ENCODE assay signal across 8 cellular contexts in genomic region chr17:67994827-67995567, GRCh38. TPM values are rescaled to one million over a fixed set of nuclear protein-coding genes. Genes with fewer than 3 reads are reported as not detected.
DNase-seq lines count a peak whose midpoint lies in the region; ATAC-seq and TF ChIP-seq lines count a peak whose summit lies in the region.

No MANE protein-coding gene starts in this region.

- no peak overlapping the region for H3K23ac ChIP-seq in mesenchymal stem cell (ENCODE audit: low read length in 2 of 2)

- H3K27ac ChIP-seq in PC-3 (ENCODE audit: low read length) (peak overlapping the region; percentile 66), dorsolateral prefrontal cortex (peak overlapping the region in 42 of 59 donors; percentile 6 to 97 (median 94)), mesenchymal stem cell (ENCODE audit: low read length, poor library complexity, severe bottlenecking) (peak overlapping the region; percentile 18), upper lobe of left lung (peak overlapping the region in 2 of 4 donors; percentile 30 to 45)

- no peaks in the 10 kb centered on the region for H3K36me3 ChIP-seq in PC-3 (ENCODE audit: low read depth, low read length)
- H3K36me3 ChIP-seq in mesenchymal stem cell (ENCODE audit: control insufficient read depth in 1 of 2, insufficient read depth in 2 of 2, low read depth in 1 of 2, low read length in 2 of 2) = peaks cover 0 to 3% of the 10 kb centered on the region in 2 experiments
- H3K36me3 ChIP-seq in upper lobe of left lung = no peaks in the 10 kb centered on the region

- H2AK5ac ChIP-seq in mesenchymal stem cell (ENCODE audit: low read length, severe bottlenecking) = no peak overlapping the region

- no peak overlapping the region for H4K91ac ChIP-seq in mesenchymal stem cell (ENCODE audit: low read length)

- H3K4me3 Mint-ChIP-seq in activated CD4-positive, alpha-beta T cell treated with anti-CD3 and anti-CD28 coated beads, Interleukin-2, amount 10 ng/mL, durations not matched to agents 24 days and 14 days = peak overlapping the region; percentile 82

- no peak for TF ChIP-seq EP300 in upper lobe of left lung (IDR thresholded peaks at IDR 0.05)

- H3K14ac ChIP-seq in mesenchymal stem cell (ENCODE audit: low read length in 2 of 2) = no peak overlapping the region

- no peak overlapping the region for H4K8ac ChIP-seq in mesenchymal stem cell (ENCODE audit: low read length)

- peaks cover 36% of the 10 kb centered on the region for H3K4me1 ChIP-seq in PC-3 (ENCODE audit: insufficient read depth, low read length)
- peaks cover 14% of the 10 kb centered on the region for H3K4me1 ChIP-seq in mesenchymal stem cell (ENCODE audit: control insufficient read depth, insufficient read depth, low read depth, low read length)
- H3K4me1 ChIP-seq in upper lobe of left lung = peaks cover 15 to 31% (median 18%) of the 10 kb centered on the region in 4 donors

- peak overlapping the region; percentile 86 for H3K4me3 ChIP-seq in PC-3 (ENCODE audit: low read length)
- H3K4me3 ChIP-seq in dorsolateral prefrontal cortex = peak overlapping the region; percentile 47 to 91 (median 69)
- H3K4me3 ChIP-seq in mesenchymal stem cell (ENCODE audit: insufficient read depth in 1 of 2, low read depth in 1 of 2, low read length in 2 of 2) = peak overlapping the region in 1 of 2 experiments; percentile 91
- H3K4me3 ChIP-seq in upper lobe of left lung = peak overlapping the region in 3 of 4 donors; percentile 46 to 75 (median 71)

- H3K27me3 Mint-ChIP-seq in activated CD4-positive, alpha-beta T cell treated with anti-CD3 and anti-CD28 coated beads, Interleukin-2, amount 10 ng/mL, durations not matched to agents 24 days and 14 days = peaks cover 28% of the 10 kb centered on the region

- peaks cover 12% of the 10 kb centered on the region for H3K36me3 Mint-ChIP-seq in activated CD4-positive, alpha-beta T cell treated with anti-CD3 and anti-CD28 coated beads, Interleukin-2, amount 10 ng/mL, durations not matched to agents 24 days and 14 days (ENCODE audit: low read depth)

- H3K9ac ChIP-seq in PC-3 (ENCODE audit: low read length) (peak overlapping the region; percentile 58), mesenchymal stem cell (ENCODE audit: low read length) (peak overlapping the region; percentile 88)

- no peaks in the 10 kb centered on the region for H3K9me3 ChIP-seq in PC-3 (ENCODE audit: low read length)
- H3K9me3 ChIP-seq in mesenchymal stem cell (ENCODE audit: control insufficient read depth, low read length) = no peaks in the 10 kb centered on the region
- no peaks in the 10 kb centered on the region for H3K9me3 ChIP-seq in upper lobe of left lung

- 39% methylated on average over 4 of the region's 9 CpGs for WGBS in mesenchymal stem cell
- 24 to 32% methylated on average over 9 of the region's 9 CpGs for WGBS in upper lobe of left lung, 2 donors

- peaks cover 6% of the 10 kb centered on the region for H3F3A ChIP-seq in PC-3 (ENCODE audit: low read length, unreplicated experiment)

- H2BK12ac ChIP-seq in mesenchymal stem cell (ENCODE audit: low read length in 2 of 2) = no peak overlapping the region

- intact Hi-C loops in activated CD4-positive, alpha-beta T cell treated with anti-CD3 and anti-CD28 coated beads, Interleukin-2, amount 10 ng/mL, durations not matched to agents 24 days and 14 days (cut with micrococcal nuclease) = loop anchor here (2.0 to 10.0 kb wide), 4 partner anchors 16 to 1330 kb away; partner anchors contain the start of genes ABCA5, BPTF and KPNA2
- intact Hi-C loops in PC-3 (cut with micrococcal nuclease) (loop anchor here (1.0 to 10.0 kb wide), 3 partner anchors 24 to 1330 kb away; partner anchors contain the start of genes ABCA5 and KPNA2), dorsolateral prefrontal cortex (cut with DNase I) (loop anchor here (2.0 to 5.0 kb wide), 3 partner anchors 40 to 212 kb away; partner anchors contain the start of gene KPNA2 (in 2 of the 2))

- no peak overlapping the region for H3K18ac ChIP-seq in mesenchymal stem cell (ENCODE audit: low read depth in 1 of 2, low read length in 2 of 2)

- H2AFZ ChIP-seq in PC-3 (ENCODE audit: low read length) (peak overlapping the region; percentile 85), mesenchymal stem cell (ENCODE audit: low read depth, low read length) (no peak overlapping the region)

- no peaks in the 10 kb centered on the region for H3K27me3 ChIP-seq in PC-3 (ENCODE audit: low read length)
- no peaks in the 10 kb centered on the region for H3K27me3 ChIP-seq in dorsolateral prefrontal cortex
- H3K27me3 ChIP-seq in mesenchymal stem cell (ENCODE audit: control insufficient read depth in 1 of 2, insufficient read depth in 1 of 2, low read length in 2 of 2) = no peaks in the 10 kb centered on the region
- no peaks in the 10 kb centered on the region for H3K27me3 ChIP-seq in upper lobe of left lung

- DNase-seq in activated CD4-positive, alpha-beta T cell treated with anti-CD3 and anti-CD28 coated beads, Interleukin-2, amount 10 ng/mL, durations not matched to agents 24 days and 14 days = no peak
- no peak for DNase-seq in activated CD4-positive, alpha-beta T cell treated with anti-CD3 and anti-CD28 coated beads, Interleukin-2, amount 50 U/mL, for 4 hours
- peak; percentile 92 for DNase-seq in PC-3
- DNase-seq in dorsolateral prefrontal cortex = peak in 2 of 10 donors; percentile 28 to 49
- peak; percentile 82 for DNase-seq in mesenchymal stem cell
- peak in 1 of 2 donors; percentile 37 for DNase-seq in upper lobe of left lung
- no peak for DNase-seq in activated CD4-positive, alpha-beta T cell treated with anti-CD3 and anti-CD28 coated beads for 1 hour

- no peak overlapping the region for H2BK15ac ChIP-seq in mesenchymal stem cell (ENCODE audit: low read depth, poor library complexity, severe bottlenecking)

- CTCF ChIA-PET in PC-3 (lab: Charles Lee) = interaction anchor here (0.5 to 0.8 kb wide), 2 partner anchors 13 to 32 kb away, joined by 3 to 4 read pairs; no protein-coding TSS in a partner anchor

- no peak overlapping the region for H3K4ac ChIP-seq in mesenchymal stem cell (ENCODE audit: low read depth in 1 of 2, low read length in 2 of 2)

- TSS peak; percentile 45 for BruUV-seq in PC-3 (replicated peaks; lab: Mats Ljungman, UMichigan)

- H3K4me2 ChIP-seq in PC-3 (ENCODE audit: low read length) (peak overlapping the region; percentile 94), mesenchymal stem cell (ENCODE audit: low read length, poor library complexity, severe bottlenecking) (peak overlapping the region; percentile 99)

- TF ChIP-seq POLR2A in upper lobe of left lung (IDR thresholded peaks at IDR 0.05) = no peak

- H3K79me1 ChIP-seq in mesenchymal stem cell (replicated peaks; ENCODE audit: low read length, poor library complexity, severe bottlenecking) = no peaks in the 10 kb centered on the region

- H4K20me1 ChIP-seq in PC-3 (ENCODE audit: low read length) = no peaks in the 10 kb centered on the region

- no peaks in the 10 kb centered on the region for H3K9me3 Mint-ChIP-seq in activated CD4-positive, alpha-beta T cell treated with anti-CD3 and anti-CD28 coated beads, Interleukin-2, amount 10 ng/mL, durations not matched to agents 24 days and 14 days

- H3K9me2 ChIP-seq in PC-3 (replicated peaks; ENCODE audit: low read length) = no peaks in the 10 kb centered on the region

- no peak overlapping the region for H2BK5ac ChIP-seq in mesenchymal stem cell (ENCODE audit: low read depth, low read length, poor library complexity, severe bottlenecking)

- H3K79me2 ChIP-seq in PC-3 (ENCODE audit: low read length) = no peaks in the 10 kb centered on the region

- peaks cover 35% of the 10 kb centered on the region for H3K4me1 Mint-ChIP-seq in activated CD4-positive, alpha-beta T cell treated with anti-CD3 and anti-CD28 coated beads, Interleukin-2, amount 10 ng/mL, durations not matched to agents 24 days and 14 days

- peak; percentile 32 for ATAC-seq in PC-3
- ATAC-seq in upper lobe of left lung (ENCODE audit: low FRiP score in 2 of 2) = peak in 1 of 2 donors; percentile 37
- no peak for ATAC-seq in HG02970 (IDR thresholded peaks at IDR 0.05; ENCODE audit: low FRiP score, unreplicated experiment)

- TF ChIP-seq CTCF in PC-3 (conservative IDR thresholded peaks at IDR 0.05; ENCODE audit: low read depth, low read length) = no peak
- TF ChIP-seq CTCF in dorsolateral prefrontal cortex (IDR thresholded peaks at IDR 0.05 in 54 of 56, conservative IDR thresholded peaks at IDR 0.05 in 2 of 56; ENCODE audit: low read depth in 1 of 56, partially characterized antibody in 56 of 56) = no peak
- TF ChIP-seq CTCF in upper lobe of left lung (IDR thresholded peaks at IDR 0.05) = no peak

- POLR2A ChIA-PET in PC-3 (lab: Charles Lee; ENCODE audit: unreplicated experiment) = interaction anchor here (0.5 kb wide), 1 partner anchor 1601 kb away, joined by 3 read pairs; no protein-coding TSS in a partner anchor

- H3K27ac Mint-ChIP-seq in activated CD4-positive, alpha-beta T cell treated with anti-CD3 and anti-CD28 coated beads, Interleukin-2, amount 10 ng/mL, durations not matched to agents 24 days and 14 days = peak overlapping the region; percentile 49

- H2BK120ac ChIP-seq in mesenchymal stem cell (ENCODE audit: low read depth, low read length) = no peak overlapping the region

RNA-seq across cellular contexts. Expression of gene C17orf58, which starts 1.3 kb away (rescaled TPM):
- total RNA-seq in activated CD4-positive, alpha-beta T cell treated with anti-CD3 and anti-CD28 coated beads, Interleukin-2, amount 10 ng/mL, durations not matched to agents 24 days and 14 days = 26.6 and 28.0 TPM in 2 replicates
- total RNA-seq in PC-3 (2014; rRNA removed) (13.2 and 25.3 TPM in 2 replicates), dorsolateral prefrontal cortex (10 to 100 TPM in 60 of 120 experiments, 1 to 10 TPM in 60; 6.1 to 15.7 (median 10.0) TPM), upper lobe of left lung (10 to 100 TPM in 2 of 6 donors, 1 to 10 TPM in 4; 4.2 to 21.0 (median 8.2) TPM)
- polyA plus RNA-seq in mesenchymal stem cell (2013, experiment 1 of 2) = 15.1 TPM
- polyA plus RNA-seq in mesenchymal stem cell (2013, experiment 2 of 2) = 15.3 TPM

RNA-seq across cellular contexts. Expression of gene KPNA2, which starts 40.5 kb away (rescaled TPM):
- 210 and 240 TPM in 2 replicates for total RNA-seq in activated CD4-positive, alpha-beta T cell treated with anti-CD3 and anti-CD28 coated beads, Interleukin-2, amount 10 ng/mL, durations not matched to agents 24 days and 14 days
- total RNA-seq in PC-3 (2014; rRNA removed) = 223 and 288 TPM in 2 replicates
- 10 to 100 TPM; 17.2 to 55.8 (median 35.5) TPM for total RNA-seq in dorsolateral prefrontal cortex
- 92.3 TPM for polyA plus RNA-seq in mesenchymal stem cell (2013, experiment 1 of 2)
- 90.7 TPM for polyA plus RNA-seq in mesenchymal stem cell (2013, experiment 2 of 2)
- total RNA-seq in upper lobe of left lung = 10 to 100 TPM; 10.7 to 39.4 (median 26.7) TPM

Comparison
In these comparisons a context has a peak if more than half of its experiments do, and no peak if none do; other contexts are left out.
1. DNase-seq: peak in PC-3 (single experiment) and mesenchymal stem cell (single experiment); none in activated CD4-positive, alpha-beta T cell treated with anti-CD3 and anti-CD28 coated beads, Interleukin-2, amount 10 ng/mL, durations not matched to agents 24 days and 14 days (single experiment), activated CD4-positive, alpha-beta T cell treated with anti-CD3 and anti-CD28 coated beads, Interleukin-2, amount 50 U/mL, for 4 hours (0 of 2) and activated CD4-positive, alpha-beta T cell treated with anti-CD3 and anti-CD28 coated beads for 1 hour (single experiment).